Comparison of ENCODE assay signal across 5 cellular contexts in the genomic region with DNA sequence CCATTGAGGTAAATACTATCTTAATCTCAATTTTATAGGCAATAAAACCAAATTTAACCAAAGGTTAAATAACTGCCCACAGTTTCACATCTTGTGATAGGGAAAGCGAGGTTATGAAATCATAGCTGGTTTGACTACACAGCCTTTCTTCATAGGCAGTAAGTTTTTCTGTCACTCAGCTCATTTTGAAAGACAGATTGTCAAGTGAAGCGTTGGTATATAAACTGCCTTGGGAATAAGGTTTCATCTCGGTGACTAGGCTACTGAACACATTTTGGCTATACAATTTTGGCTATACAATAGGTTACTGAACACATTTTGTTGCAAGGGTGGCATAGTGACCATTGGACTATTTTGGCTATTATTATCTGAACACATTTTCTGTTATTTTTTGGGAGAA.
"Had no signal": no experiment of that assay in that cellular context is flagged by ENCODE, and none has a peak within 500 bp of the region (broad histone marks: within the 10 kb centered on the region; RNA-seq: fewer than 3 reads in every experiment).

No MANE protein-coding gene starts in this region.

- DNase-seq: IMR-90, KBM-7, KG1 had no signal

- H3K4me3 ChIP-seq: K562 had no signal

- H3K27ac ChIP-seq: HL-60 had no signal
